1 cellular context compared by ENCODE assay signal in the genomic region with DNA sequence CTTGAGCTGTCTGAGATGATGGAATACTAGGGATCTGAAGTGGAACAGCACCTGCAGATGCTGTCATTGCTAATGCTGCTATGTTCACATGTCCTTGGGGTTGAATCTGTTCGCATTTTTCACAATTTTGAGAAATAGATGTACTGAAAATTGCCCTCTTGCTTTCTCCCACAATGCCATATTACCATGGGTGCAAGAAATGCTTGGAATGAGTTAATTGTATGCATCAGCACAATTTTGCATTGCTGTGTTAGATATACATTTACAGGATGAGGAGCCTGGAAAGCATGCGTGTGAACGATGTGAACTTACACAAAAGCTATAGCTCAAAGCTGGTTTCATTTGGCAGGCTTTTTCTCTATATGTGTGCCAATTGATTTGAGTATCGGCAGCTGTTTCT.
TF ChIP-seq lines count a peak whose summit lies in the region.

No MANE protein-coding gene starts in this region.

TF ChIP-seq in WTC11, 78 proteins besides CTCF, POLR2A, EP300 and RAD21 (continued from another document):
- TF ChIP-seq, protein P1, sequence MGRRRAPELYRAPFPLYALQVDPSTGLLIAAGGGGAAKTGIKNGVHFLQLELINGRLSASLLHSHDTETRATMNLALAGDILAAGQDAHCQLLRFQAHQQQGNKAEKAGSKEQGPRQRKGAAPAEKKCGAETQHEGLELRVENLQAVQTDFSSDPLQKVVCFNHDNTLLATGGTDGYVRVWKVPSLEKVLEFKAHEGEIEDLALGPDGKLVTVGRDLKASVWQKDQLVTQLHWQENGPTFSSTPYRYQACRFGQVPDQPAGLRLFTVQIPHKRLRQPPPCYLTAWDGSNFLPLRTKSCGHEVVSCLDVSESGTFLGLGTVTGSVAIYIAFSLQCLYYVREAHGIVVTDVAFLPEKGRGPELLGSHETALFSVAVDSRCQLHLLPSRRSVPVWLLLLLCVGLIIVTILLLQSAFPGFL (CRISPR knock-in tag; IDR thresholded peaks at IDR 0.05; ENCODE audit: borderline replicate concordance) = no peak
- no peak for TF ChIP-seq GRHL2 (CRISPR knock-in tag; IDR thresholded peaks at IDR 0.05; ENCODE audit: insufficient replicate concordance, severe bottlenecking)
- TF ChIP-seq, protein P2, sequence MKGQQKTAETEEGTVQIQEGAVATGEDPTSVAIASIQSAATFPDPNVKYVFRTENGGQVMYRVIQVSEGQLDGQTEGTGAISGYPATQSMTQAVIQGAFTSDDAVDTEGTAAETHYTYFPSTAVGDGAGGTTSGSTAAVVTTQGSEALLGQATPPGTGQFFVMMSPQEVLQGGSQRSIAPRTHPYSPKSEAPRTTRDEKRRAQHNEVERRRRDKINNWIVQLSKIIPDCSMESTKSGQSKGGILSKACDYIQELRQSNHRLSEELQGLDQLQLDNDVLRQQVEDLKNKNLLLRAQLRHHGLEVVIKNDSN (CRISPR knock-in tag; IDR thresholded peaks at IDR 0.05) = no peak
- TF ChIP-seq, protein P3, sequence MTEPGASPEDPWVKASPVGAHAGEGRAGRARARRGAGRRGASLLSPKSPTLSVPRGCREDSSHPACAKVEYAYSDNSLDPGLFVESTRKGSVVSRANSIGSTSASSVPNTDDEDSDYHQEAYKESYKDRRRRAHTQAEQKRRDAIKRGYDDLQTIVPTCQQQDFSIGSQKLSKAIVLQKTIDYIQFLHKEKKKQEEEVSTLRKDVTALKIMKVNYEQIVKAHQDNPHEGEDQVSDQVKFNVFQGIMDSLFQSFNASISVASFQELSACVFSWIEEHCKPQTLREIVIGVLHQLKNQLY (CRISPR knock-in tag; IDR thresholded peaks at IDR 0.05) = no peak
- TF ChIP-seq, protein P4, sequence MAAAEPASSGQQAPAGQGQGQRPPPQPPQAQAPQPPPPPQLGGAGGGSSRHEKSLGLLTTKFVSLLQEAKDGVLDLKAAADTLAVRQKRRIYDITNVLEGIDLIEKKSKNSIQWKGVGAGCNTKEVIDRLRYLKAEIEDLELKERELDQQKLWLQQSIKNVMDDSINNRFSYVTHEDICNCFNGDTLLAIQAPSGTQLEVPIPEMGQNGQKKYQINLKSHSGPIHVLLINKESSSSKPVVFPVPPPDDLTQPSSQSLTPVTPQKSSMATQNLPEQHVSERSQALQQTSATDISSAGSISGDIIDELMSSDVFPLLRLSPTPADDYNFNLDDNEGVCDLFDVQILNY (CRISPR knock-in tag; IDR thresholded peaks at IDR 0.05) = no peak
- TF ChIP-seq ZNF416 (CRISPR knock-in tag; IDR thresholded peaks at IDR 0.05) = no peak
- no peak for TF ChIP-seq PRRX2 (CRISPR knock-in tag; IDR thresholded peaks at IDR 0.05)
- TF ChIP-seq, protein P5, sequence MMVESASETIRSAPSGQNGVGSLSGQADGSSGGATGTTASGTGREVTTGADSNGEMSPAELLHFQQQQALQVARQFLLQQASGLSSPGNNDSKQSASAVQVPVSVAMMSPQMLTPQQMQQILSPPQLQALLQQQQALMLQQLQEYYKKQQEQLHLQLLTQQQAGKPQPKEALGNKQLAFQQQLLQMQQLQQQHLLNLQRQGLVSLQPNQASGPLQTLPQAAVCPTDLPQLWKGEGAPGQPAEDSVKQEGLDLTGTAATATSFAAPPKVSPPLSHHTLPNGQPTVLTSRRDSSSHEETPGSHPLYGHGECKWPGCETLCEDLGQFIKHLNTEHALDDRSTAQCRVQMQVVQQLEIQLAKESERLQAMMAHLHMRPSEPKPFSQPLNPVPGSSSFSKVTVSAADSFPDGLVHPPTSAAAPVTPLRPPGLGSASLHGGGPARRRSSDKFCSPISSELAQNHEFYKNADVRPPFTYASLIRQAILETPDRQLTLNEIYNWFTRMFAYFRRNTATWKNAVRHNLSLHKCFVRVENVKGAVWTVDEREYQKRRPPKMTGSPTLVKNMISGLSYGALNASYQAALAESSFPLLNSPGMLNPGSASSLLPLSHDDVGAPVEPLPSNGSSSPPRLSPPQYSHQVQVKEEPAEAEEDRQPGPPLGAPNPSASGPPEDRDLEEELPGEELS (CRISPR knock-in tag; IDR thresholded peaks at IDR 0.05) = no peak
- TF ChIP-seq, protein P6, sequence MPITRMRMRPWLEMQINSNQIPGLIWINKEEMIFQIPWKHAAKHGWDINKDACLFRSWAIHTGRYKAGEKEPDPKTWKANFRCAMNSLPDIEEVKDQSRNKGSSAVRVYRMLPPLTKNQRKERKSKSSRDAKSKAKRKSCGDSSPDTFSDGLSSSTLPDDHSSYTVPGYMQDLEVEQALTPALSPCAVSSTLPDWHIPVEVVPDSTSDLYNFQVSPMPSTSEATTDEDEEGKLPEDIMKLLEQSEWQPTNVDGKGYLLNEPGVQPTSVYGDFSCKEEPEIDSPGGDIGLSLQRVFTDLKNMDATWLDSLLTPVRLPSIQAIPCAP (CRISPR knock-in tag; IDR thresholded peaks at IDR 0.05) = no peak
- TF ChIP-seq, protein P7, sequence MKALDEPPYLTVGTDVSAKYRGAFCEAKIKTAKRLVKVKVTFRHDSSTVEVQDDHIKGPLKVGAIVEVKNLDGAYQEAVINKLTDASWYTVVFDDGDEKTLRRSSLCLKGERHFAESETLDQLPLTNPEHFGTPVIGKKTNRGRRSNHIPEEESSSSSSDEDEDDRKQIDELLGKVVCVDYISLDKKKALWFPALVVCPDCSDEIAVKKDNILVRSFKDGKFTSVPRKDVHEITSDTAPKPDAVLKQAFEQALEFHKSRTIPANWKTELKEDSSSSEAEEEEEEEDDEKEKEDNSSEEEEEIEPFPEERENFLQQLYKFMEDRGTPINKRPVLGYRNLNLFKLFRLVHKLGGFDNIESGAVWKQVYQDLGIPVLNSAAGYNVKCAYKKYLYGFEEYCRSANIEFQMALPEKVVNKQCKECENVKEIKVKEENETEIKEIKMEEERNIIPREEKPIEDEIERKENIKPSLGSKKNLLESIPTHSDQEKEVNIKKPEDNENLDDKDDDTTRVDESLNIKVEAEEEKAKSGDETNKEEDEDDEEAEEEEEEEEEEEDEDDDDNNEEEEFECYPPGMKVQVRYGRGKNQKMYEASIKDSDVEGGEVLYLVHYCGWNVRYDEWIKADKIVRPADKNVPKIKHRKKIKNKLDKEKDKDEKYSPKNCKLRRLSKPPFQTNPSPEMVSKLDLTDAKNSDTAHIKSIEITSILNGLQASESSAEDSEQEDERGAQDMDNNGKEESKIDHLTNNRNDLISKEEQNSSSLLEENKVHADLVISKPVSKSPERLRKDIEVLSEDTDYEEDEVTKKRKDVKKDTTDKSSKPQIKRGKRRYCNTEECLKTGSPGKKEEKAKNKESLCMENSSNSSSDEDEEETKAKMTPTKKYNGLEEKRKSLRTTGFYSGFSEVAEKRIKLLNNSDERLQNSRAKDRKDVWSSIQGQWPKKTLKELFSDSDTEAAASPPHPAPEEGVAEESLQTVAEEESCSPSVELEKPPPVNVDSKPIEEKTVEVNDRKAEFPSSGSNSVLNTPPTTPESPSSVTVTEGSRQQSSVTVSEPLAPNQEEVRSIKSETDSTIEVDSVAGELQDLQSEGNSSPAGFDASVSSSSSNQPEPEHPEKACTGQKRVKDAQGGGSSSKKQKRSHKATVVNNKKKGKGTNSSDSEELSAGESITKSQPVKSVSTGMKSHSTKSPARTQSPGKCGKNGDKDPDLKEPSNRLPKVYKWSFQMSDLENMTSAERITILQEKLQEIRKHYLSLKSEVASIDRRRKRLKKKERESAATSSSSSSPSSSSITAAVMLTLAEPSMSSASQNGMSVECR (CRISPR knock-in tag; IDR thresholded peaks at IDR 0.05; ENCODE audit: borderline replicate concordance) = no peak
- TF ChIP-seq, protein P8, sequence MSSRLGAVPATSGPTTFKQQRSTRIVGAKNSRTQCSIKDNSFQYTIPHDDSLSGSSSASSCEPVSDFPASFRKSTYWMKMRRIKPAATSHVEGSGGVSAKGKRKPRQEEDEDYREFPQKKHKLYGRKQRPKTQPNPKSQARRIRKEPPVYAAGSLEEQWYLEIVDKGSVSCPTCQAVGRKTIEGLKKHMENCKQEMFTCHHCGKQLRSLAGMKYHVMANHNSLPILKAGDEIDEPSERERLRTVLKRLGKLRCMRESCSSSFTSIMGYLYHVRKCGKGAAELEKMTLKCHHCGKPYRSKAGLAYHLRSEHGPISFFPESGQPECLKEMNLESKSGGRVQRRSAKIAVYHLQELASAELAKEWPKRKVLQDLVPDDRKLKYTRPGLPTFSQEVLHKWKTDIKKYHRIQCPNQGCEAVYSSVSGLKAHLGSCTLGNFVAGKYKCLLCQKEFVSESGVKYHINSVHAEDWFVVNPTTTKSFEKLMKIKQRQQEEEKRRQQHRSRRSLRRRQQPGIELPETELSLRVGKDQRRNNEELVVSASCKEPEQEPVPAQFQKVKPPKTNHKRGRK (CRISPR knock-in tag; IDR thresholded peaks at IDR 0.05; ENCODE audit: borderline replicate concordance) = no peak
- TF ChIP-seq, protein P9, sequence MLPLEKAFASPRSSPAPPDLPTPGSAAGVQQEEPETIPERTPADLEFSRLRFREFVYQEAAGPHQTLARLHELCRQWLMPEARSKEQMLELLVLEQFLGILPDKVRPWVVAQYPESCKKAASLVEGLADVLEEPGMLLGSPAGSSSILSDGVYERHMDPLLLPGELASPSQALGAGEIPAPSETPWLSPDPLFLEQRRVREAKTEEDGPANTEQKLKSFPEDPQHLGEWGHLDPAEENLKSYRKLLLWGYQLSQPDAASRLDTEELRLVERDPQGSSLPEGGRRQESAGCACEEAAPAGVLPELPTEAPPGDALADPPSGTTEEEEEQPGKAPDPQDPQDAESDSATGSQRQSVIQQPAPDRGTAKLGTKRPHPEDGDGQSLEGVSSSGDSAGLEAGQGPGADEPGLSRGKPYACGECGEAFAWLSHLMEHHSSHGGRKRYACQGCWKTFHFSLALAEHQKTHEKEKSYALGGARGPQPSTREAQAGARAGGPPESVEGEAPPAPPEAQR (CRISPR knock-in tag; IDR thresholded peaks at IDR 0.05) = no peak
- TF ChIP-seq, protein P10, sequence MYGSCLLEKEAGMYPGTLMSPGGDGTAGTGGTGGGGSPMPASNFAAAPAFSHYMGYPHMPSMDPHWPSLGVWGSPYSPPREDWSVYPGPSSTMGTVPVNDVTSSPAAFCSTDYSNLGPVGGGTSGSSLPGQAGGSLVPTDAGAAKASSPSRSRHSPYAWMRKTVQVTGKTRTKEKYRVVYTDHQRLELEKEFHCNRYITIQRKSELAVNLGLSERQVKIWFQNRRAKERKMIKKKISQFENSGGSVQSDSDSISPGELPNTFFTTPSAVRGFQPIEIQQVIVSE (CRISPR knock-in tag; IDR thresholded peaks at IDR 0.05; ENCODE audit: borderline replicate concordance) = no peak
- TF ChIP-seq, protein P11, sequence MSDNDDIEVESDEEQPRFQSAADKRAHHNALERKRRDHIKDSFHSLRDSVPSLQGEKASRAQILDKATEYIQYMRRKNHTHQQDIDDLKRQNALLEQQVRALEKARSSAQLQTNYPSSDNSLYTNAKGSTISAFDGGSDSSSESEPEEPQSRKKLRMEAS (CRISPR knock-in tag; IDR thresholded peaks at IDR 0.05) = no peak
- TF ChIP-seq ZNF396 (CRISPR knock-in tag; IDR thresholded peaks at IDR 0.05; ENCODE audit: borderline replicate concordance) = no peak
